In genomic region chr16:9138731-9139501, GRCh38 we compare ENCODE assay signal across 8 cellular contexts. TPM values are rescaled to one million over a fixed set of nuclear protein-coding genes. Genes with fewer than 3 reads are reported as not detected.
A peak's percentile ranks its signal among the peaks of the same experiment; 100 is the strongest.
DNase-seq lines count a peak whose midpoint lies in the region; ATAC-seq and TF ChIP-seq lines count a peak whose summit lies in the region.

No MANE protein-coding gene starts in this region.

- H3K36me3 Mint-ChIP-seq in T-helper 17 cell (ENCODE audit: low read depth), result peaks cover 2% of the 10 kb centered on the region

- WGBS in adrenal gland, 4 donors, result 11 to 13% (median 13%) methylated on average over 19 to 21 of the region's 21 CpGs

- H3K27me3 ChIP-seq in adrenal gland, result no peaks in the 10 kb centered on the region
- no peaks in the 10 kb centered on the region for H3K27me3 ChIP-seq in gastrocnemius medialis

- TF ChIP-seq POLR2A in adrenal gland (IDR thresholded peaks at IDR 0.05) (no peak), gastrocnemius medialis (IDR thresholded peaks at IDR 0.05) (no peak)

- peaks cover 23% of the 10 kb centered on the region for H3K4me1 Mint-ChIP-seq in T-helper 17 cell

- peak; percentile 54 to 81 (median 71) for TF ChIP-seq CTCF in adrenal gland (IDR thresholded peaks at IDR 0.05)
- peak; percentile 37 to 87 (median 71) for TF ChIP-seq CTCF in gastrocnemius medialis (IDR thresholded peaks at IDR 0.05 in 4 of 5, conservative IDR thresholded peaks at IDR 0.05 in 1 of 5)

- in situ Hi-C loops in gastrocnemius medialis (cut with MboI; ENCODE audit: low sequenced_read_pairs in 4 of 4), result no loop called here

- H3K27ac Mint-ChIP-seq in T-helper 17 cell, result peak overlapping the region; percentile 92

- no peak overlapping the region for H3K27ac ChIP-seq in adrenal gland
- no peak overlapping the region for H3K27ac ChIP-seq in gastrocnemius medialis

- no peaks in the 10 kb centered on the region for H3K9me3 ChIP-seq in T-helper 17 cell (ENCODE audit: control insufficient read depth, low read length, poor library complexity, severe bottlenecking)
- H3K9me3 ChIP-seq in adrenal gland (replicated peaks in 1 of 3), result no peaks in the 10 kb centered on the region
- no peaks in the 10 kb centered on the region for H3K9me3 ChIP-seq in gastrocnemius medialis

- peak; percentile 11 for DNase-seq in NK-92 treated with Interleukin-12 subunit alpha and Interleukin-12 subunit beta, amount 100 ng/mL, for 24 hours (lab: John Stamatoyannopoulos, UW)
- DNase-seq in NK-92 (lab: John Stamatoyannopoulos, UW; ENCODE audit: unreplicated experiment), result no peak
- peak; percentile 41 for DNase-seq in MV-4-11 (lab: John Stamatoyannopoulos, UW)
- DNase-seq in T-helper 17 cell, result peak; percentile 40 to 55 (median 43)
- peak; percentile 57 to 79 (median 68) for DNase-seq in adrenal gland
- DNase-seq in hepatic stellate cell (ENCODE audit: low spot score), result peak; percentile 70
- peak; percentile 24 to 42 for DNase-seq in gastrocnemius medialis

- H3K4me3 ChIP-seq in adrenal gland (no peak overlapping the region), gastrocnemius medialis (no peak overlapping the region)

- H3K27me3 Mint-ChIP-seq in T-helper 17 cell, result peaks cover 6% of the 10 kb centered on the region

- H3K4me1 ChIP-seq in adrenal gland (replicated peaks in 1 of 2), result peaks cover 0 to 7% of the 10 kb centered on the region in 2 donors
- peaks cover 0 to 8% of the 10 kb centered on the region in 2 donors for H3K4me1 ChIP-seq in gastrocnemius medialis

- ATAC-seq in T-helper 17 cell, result peak; percentile 79
- ATAC-seq in gastrocnemius medialis, result peak; percentile 41 to 53
- no peak for ATAC-seq in HG02763 (IDR thresholded peaks at IDR 0.05; ENCODE audit: unreplicated experiment)

- intact Hi-C loops in adrenal gland (cut with DNase I), result loop anchor here in 1 of 2 donors (5.0 kb wide), 1 partner anchor 1043 kb away; the partner anchor contains the start of gene GRIN2A
- intact Hi-C loops in gastrocnemius medialis (cut with DNase I; ENCODE audit: low total_unique reads), result no loop called here

- no peaks in the 10 kb centered on the region for H3K36me3 ChIP-seq in adrenal gland (replicated peaks in 1 of 2)
- no peaks in the 10 kb centered on the region for H3K36me3 ChIP-seq in gastrocnemius medialis

- H3K4me3 Mint-ChIP-seq in T-helper 17 cell, result peak overlapping the region; percentile 19

RNA-seq across cellular contexts. Expression of gene HAPSTR1, which starts 47.5 kb away (rescaled TPM):
- 100 to 1,000 TPM; 122 to 124 TPM for total RNA-seq in T-helper 17 cell
- total RNA-seq in adrenal gland, result 10 to 100 TPM; 37.4 to 93.2 (median 69.3) TPM
- polyA plus RNA-seq in adrenal gland, result 10 to 100 TPM in 1 of 3 donors, 1 to 10 TPM in 2; 5.8 to 36.8 (median 9.4) TPM
- 10 to 100 TPM; 55.0 to 65.0 (median 60.9) TPM for total RNA-seq in gastrocnemius medialis
